In genomic region chr10:132915411-132915810, GRCh38 we compare ENCODE assay signal across 21 cellular contexts. TPM values are rescaled to one million over a fixed set of nuclear protein-coding genes. Genes with fewer than 3 reads are reported as not detected.
DNase-seq lines count a peak whose midpoint lies in the region; ATAC-seq and TF ChIP-seq lines count a peak whose summit lies in the region.
"Had no signal": no experiment of that assay in that cellular context is flagged by ENCODE, and none has a peak within 500 bp of the region (broad histone marks: within the 10 kb centered on the region; RNA-seq: fewer than 3 reads in every experiment).

No MANE protein-coding gene starts in this region.

- DNase-seq in activated effector memory CD4-positive, alpha-beta T cell treated with anti-CD3 and anti-CD28 coated beads, Interleukin-2, amount 50 U/mL, for 16 hours, result peak; percentile 56
- no peak for DNase-seq in activated effector memory CD4-positive, alpha-beta T cell treated with Interleukin-2 at 50 U/mL for 16 hours
- peak; percentile 88 for DNase-seq in NCI-H1436 (lab: John Stamatoyannopoulos, UW)
- DNase-seq in activated B cell treated with CpG ODN at 0.5 μM for 24 hours, result peak; percentile 77
- DNase-seq in spleen, result peak; percentile 89
- no peak for DNase-seq in activated CD4-positive, alpha-beta T cell treated with anti-CD3 and anti-CD28 coated beads, Interleukin-2, amount 50 U/mL, for 4 hours
- DNase-seq in hepatic stellate cell (ENCODE audit: low spot score), result no peak
- DNase-seq: activated CD8-positive, alpha-beta T cell treated with anti-CD3 and anti-CD28 coated beads for 36 hours; activated naive CD8-positive, alpha-beta T cell treated with anti-CD3 and anti-CD28 coated beads, Interleukin-2, amount 50 U/mL, for 24 hours; AML-193; body of pancreas; cerebellar nuclear complex; mammary epithelial cell; NCI-H748 treated with DMSO at 0.1 percent for 48 hours; nucleus accumbens; SW 1271; uterus had no signal

- H3K27ac ChIP-seq in spleen, result no peak overlapping the region
- H3K27ac ChIP-seq: body of pancreas, uterus had no signal

- POLR2A ChIA-PET in activated B cell treated with CpG ODN at 0.5 μM for 24 hours (lab: Charles Lee), result interaction anchor here (0.8 to 1.0 kb wide), 2 partner anchors 17 to 360 kb away, joined by 3 to 4 read pairs; no protein-coding TSS in a partner anchor

- no peak for TF ChIP-seq POLR2A in spleen (IDR thresholded peaks at IDR 0.05)

- no peak overlapping the region for H3K4me3 Mint-ChIP-seq in activated B cell treated with CpG ODN at 0.5 μM for 24 hours
- H3K4me3 Mint-ChIP-seq: activated CD8-positive, alpha-beta T cell treated with anti-CD3 and anti-CD28 coated beads for 36 hours; activated naive CD8-positive, alpha-beta T cell treated with anti-CD3 and anti-CD28 coated beads, Interleukin-2, amount 50 U/mL, for 24 hours had no signal

- CTCF ChIA-PET in activated B cell treated with CpG ODN at 0.5 μM for 24 hours (lab: Charles Lee), result interaction anchor here (0.7 to 0.9 kb wide), 2 partner anchors 10 to 12 kb away, joined by 3 read pairs; no protein-coding TSS in a partner anchor

- H3K27me3 Mint-ChIP-seq in activated B cell treated with CpG ODN at 0.5 μM for 24 hours, result peaks cover 13% of the 10 kb centered on the region
- H3K27me3 Mint-ChIP-seq: activated CD8-positive, alpha-beta T cell treated with anti-CD3 and anti-CD28 coated beads for 36 hours had no signal

- 68 to 85% (median 81%) methylated on average over 29 to 30 of the region's 30 CpGs for WGBS in spleen, 5 donors

- no peaks in the 10 kb centered on the region for H3K36me3 Mint-ChIP-seq in activated B cell treated with CpG ODN at 0.5 μM for 24 hours (ENCODE audit: low read depth)

- TF ChIP-seq CTCF in activated B cell treated with CpG ODN at 0.5 μM for 24 hours (IDR thresholded peaks at IDR 0.05) (no peak), spleen (IDR thresholded peaks at IDR 0.05 in 8 of 11, conservative IDR thresholded peaks at IDR 0.05 in 3 of 11) (no peak)

- no peak overlapping the region for H3K4me3 ChIP-seq in spleen
- H3K4me3 ChIP-seq: body of pancreas, smooth muscle cell, uterus had no signal

- H3K9me3 Mint-ChIP-seq in activated B cell treated with CpG ODN at 0.5 μM for 24 hours, result no peaks in the 10 kb centered on the region
- H3K9me3 Mint-ChIP-seq: activated CD8-positive, alpha-beta T cell treated with anti-CD3 and anti-CD28 coated beads for 36 hours; activated naive CD8-positive, alpha-beta T cell treated with anti-CD3 and anti-CD28 coated beads, Interleukin-2, amount 50 U/mL, for 24 hours had no signal

- peaks cover 0 to 76% (median 13%) of the 10 kb centered on the region in 7 donors for H3K27me3 ChIP-seq in spleen (replicated peaks in 1 of 7)
- H3K27me3 ChIP-seq: body of pancreas, uterus had no signal

- peak; percentile 96 for ATAC-seq in activated B cell treated with CpG ODN at 0.5 μM for 24 hours (ENCODE audit: low read depth)
- no peak for ATAC-seq in HG03460 (IDR thresholded peaks at IDR 0.05; ENCODE audit: unreplicated experiment)
- ATAC-seq: activated CD8-positive, alpha-beta T cell treated with anti-CD3 and anti-CD28 coated beads for 36 hours; activated naive CD8-positive, alpha-beta T cell treated with anti-CD3 and anti-CD28 coated beads, Interleukin-2, amount 50 U/mL, for 24 hours; body of pancreas; Right ventricle myocardium inferior had no signal

- no peaks in the 10 kb centered on the region for H3K36me3 ChIP-seq in spleen
- H3K36me3 ChIP-seq: uterus had no signal

- H3K4me1 Mint-ChIP-seq in activated B cell treated with CpG ODN at 0.5 μM for 24 hours, result peaks cover 23% of the 10 kb centered on the region
- H3K4me1 Mint-ChIP-seq: activated naive CD8-positive, alpha-beta T cell treated with anti-CD3 and anti-CD28 coated beads, Interleukin-2, amount 50 U/mL, for 24 hours had no signal

- H3K9me3 ChIP-seq in spleen, result no peaks in the 10 kb centered on the region
- H3K9me3 ChIP-seq: body of pancreas, Caco-2, uterus had no signal

- H3K4me1 ChIP-seq in spleen, result peaks cover 0 to 24% (median 8%) of the 10 kb centered on the region in 6 donors
- H3K4me1 ChIP-seq: body of pancreas, uterus had no signal

- intact Hi-C loops in activated B cell treated with CpG ODN at 0.5 μM for 24 hours (cut with micrococcal nuclease) (no loop called here), spleen (cut with DNase I; ENCODE audit: low total_unique reads) (no loop called here)

- H3K27ac Mint-ChIP-seq in activated B cell treated with CpG ODN at 0.5 μM for 24 hours, result no peak overlapping the region
- H3K27ac Mint-ChIP-seq: activated CD8-positive, alpha-beta T cell treated with anti-CD3 and anti-CD28 coated beads for 36 hours; activated naive CD8-positive, alpha-beta T cell treated with anti-CD3 and anti-CD28 coated beads, Interleukin-2, amount 50 U/mL, for 24 hours had no signal

RNA-seq across cellular contexts. Expression of gene CFAP46, which starts 27.0 kb away (rescaled TPM):
- 1.6 and 3.7 TPM in 2 replicates for total RNA-seq in activated B cell treated with CpG ODN at 0.5 μM for 24 hours
- 1 to 10 TPM in 1 of 7 donors, under 1 TPM in 5, not detected in 1; 0.09 to 1.1 (median 0.45) TPM for total RNA-seq in spleen
- polyA plus RNA-seq in spleen, result under 1 TPM in 2 of 3 donors, not detected in 1; 0.03 to 0.08 TPM
- total RNA-seq: Caco-2 had no signal
- polyA plus RNA-seq: mammary epithelial cell had no signal

Comparison
In these comparisons a context has a peak if more than half of its experiments do, and no peak if none do; other contexts are left out.
1. DNase-seq: peak in activated effector memory CD4-positive, alpha-beta T cell treated with anti-CD3 and anti-CD28 coated beads, Interleukin-2, amount 50 U/mL, for 16 hours (single experiment), NCI-H1436 (single experiment), activated B cell treated with CpG ODN at 0.5 μM for 24 hours (single experiment) and spleen (single experiment); none in activated effector memory CD4-positive, alpha-beta T cell treated with Interleukin-2 at 50 U/mL for 16 hours (single experiment), activated CD4-positive, alpha-beta T cell treated with anti-CD3 and anti-CD28 coated beads, Interleukin-2, amount 50 U/mL, for 4 hours (0 of 2) and hepatic stellate cell (single experiment).